25 cellular contexts compared by ENCODE assay signal in genomic region chr2:8719528-8719927, GRCh38.
DNase-seq lines count a peak whose midpoint lies in the region; ATAC-seq lines count a peak whose summit lies in the region.
"Had no signal": no experiment of that assay in that cellular context is flagged by ENCODE, and none has a peak within 500 bp of the region (broad histone marks: within the 10 kb centered on the region; RNA-seq: fewer than 3 reads in every experiment).

No MANE protein-coding gene starts in this region.

- no peak overlapping the region for H3K4me3 ChIP-seq in skeletal muscle cell (ENCODE audit: low read depth, low read length)
- H3K4me3 ChIP-seq: tibial artery had no signal

- ATAC-seq in GM21381 (IDR thresholded peaks at IDR 0.05; ENCODE audit: unreplicated experiment) (no peak), HG02759 (IDR thresholded peaks at IDR 0.05; ENCODE audit: unreplicated experiment) (no peak)
- ATAC-seq: PC-3; stimulated activated naive CD8-positive, alpha-beta T cell treated with anti-CD3 and anti-CD28 coated beads, Interleukin-15, Interleukin-2, amounts not matched to agents 100 U/mL and 50 U/mL, for 24 hours; T-cell had no signal

- peak; percentile 33 for DNase-seq in GM04504 (ENCODE audit: low read depth)
- peak; percentile 86 for DNase-seq in NCI-H82 (lab: John Stamatoyannopoulos, UW)
- DNase-seq in fibroblast of peridontal ligament (ENCODE audit: extremely low read depth): peak; percentile 4
- DNase-seq in skeletal muscle cell (ENCODE audit: low read depth): peak; percentile 23
- no peak for DNase-seq in activated CD4-positive, alpha-beta T cell treated with anti-CD3 and anti-CD28 coated beads for 1 hour
- DNase-seq: activated CD4-positive, CD25-positive, alpha-beta regulatory T cell treated with anti-CD3 and anti-CD28 coated beads, Interleukin-2, amount 50 U/mL, for 72 hours; activated CD8-positive, alpha-beta memory T cell treated with anti-CD3 and anti-CD28 coated beads for 24 hours; activated naive CD4-positive, alpha-beta T cell treated with Interleukin-2 at 50 U/mL for 16 hours; activated T-cell treated with anti-CD3 and anti-CD28 coated beads, Interleukin-2, amount 50 U/mL, for 24 hours; anterior cingulate cortex; BE2C; DMS79 treated with DMSO at 0.1 percent for 48 hours; effector CD4-positive, alpha-beta T cell; erythroblast; H9; PC-3; retina; SHP77 treated with DMSO at 0.1 percent for 48 hours; stimulated activated CD4-positive, alpha-beta T cell treated with anti-CD3 and anti-CD28 coated beads, Interleukin-12 subunit alpha, Interleukin-12 subunit beta, amount 100 ng/mL, for 4 hours; stimulated activated CD4-positive, alpha-beta T cell treated with anti-CD3 and anti-CD28 coated beads, Interleukin-4, amount 100 ng/mL, for 4 hours; stimulated activated naive CD8-positive, alpha-beta T cell treated with anti-CD3 and anti-CD28 coated beads, Interleukin-15, Interleukin-2, amounts not matched to agents 100 U/mL and 50 U/mL, for 24 hours; T-cell; tibial artery had no signal
